Comparison of ENCODE assay signal across 10 cellular contexts in genomic region chr2:121333834-121334558, GRCh38.
DNase-seq lines count a peak whose midpoint lies in the region; ATAC-seq and TF ChIP-seq lines count a peak whose summit lies in the region.
"Had no signal": no experiment of that assay in that cellular context is flagged by ENCODE, and none has a peak within 500 bp of the region (broad histone marks: within the 10 kb centered on the region; RNA-seq: fewer than 3 reads in every experiment).

No MANE protein-coding gene starts in this region.

- DNase-seq in coronary artery (ENCODE audit: low spot score) (peak; percentile 47), NCI-H2196 treated with DMSO at 0.1 percent for 48 hours (lab: John Stamatoyannopoulos, UW; ENCODE audit: unreplicated experiment) (no peak), NCI-H345 (lab: John Stamatoyannopoulos, UW) (no peak), putamen (ENCODE audit: low spot score) (no peak)
- DNase-seq in activated naive CD8-positive, alpha-beta T cell treated with anti-CD3 and anti-CD28 coated beads, Interleukin-2, amount 50 U/mL, for 24 hours = no peak
- DNase-seq: CD4-positive, CD25-positive, alpha-beta regulatory T cell had no signal

- no peak overlapping the region for H3K4me3 Mint-ChIP-seq in activated naive CD8-positive, alpha-beta T cell treated with anti-CD3 and anti-CD28 coated beads, Interleukin-2, amount 50 U/mL, for 24 hours

- H3K4me3 ChIP-seq in coronary artery = no peak overlapping the region
- H3K4me3 ChIP-seq: vagina had no signal

- no peaks in the 10 kb centered on the region for H3K27me3 Mint-ChIP-seq in activated naive CD8-positive, alpha-beta T cell treated with anti-CD3 and anti-CD28 coated beads, Interleukin-2, amount 50 U/mL, for 24 hours
- H3K27me3 Mint-ChIP-seq: CD4-positive, CD25-positive, alpha-beta regulatory T cell had no signal

- no peak overlapping the region for H3K27ac ChIP-seq in coronary artery
- H3K27ac ChIP-seq: vagina had no signal

- no peaks in the 10 kb centered on the region for H3K9me3 Mint-ChIP-seq in activated naive CD8-positive, alpha-beta T cell treated with anti-CD3 and anti-CD28 coated beads, Interleukin-2, amount 50 U/mL, for 24 hours
- H3K9me3 Mint-ChIP-seq: CD4-positive, CD25-positive, alpha-beta regulatory T cell had no signal

- TF ChIP-seq POLR2A in GM18505 (IDR thresholded peaks at IDR 0.05; ENCODE audit: borderline replicate concordance, extremely low read depth, insufficient read depth, insufficient read length) = no peak

- H3K4me1 Mint-ChIP-seq in activated naive CD8-positive, alpha-beta T cell treated with anti-CD3 and anti-CD28 coated beads, Interleukin-2, amount 50 U/mL, for 24 hours = peaks cover 2% of the 10 kb centered on the region

- H3K36me3 Mint-ChIP-seq in activated naive CD8-positive, alpha-beta T cell treated with anti-CD3 and anti-CD28 coated beads, Interleukin-2, amount 50 U/mL, for 24 hours (ENCODE audit: low read depth) = peaks cover 4% of the 10 kb centered on the region

- ATAC-seq in GM18505 (IDR thresholded peaks at IDR 0.05; ENCODE audit: unreplicated experiment) = peak; percentile 88
- ATAC-seq in GM19452 (IDR thresholded peaks at IDR 0.05; ENCODE audit: unreplicated experiment) = peak; percentile 83
- peak; percentile 44 for ATAC-seq in HG02970 (IDR thresholded peaks at IDR 0.05; ENCODE audit: low FRiP score, unreplicated experiment)
- no peak for ATAC-seq in activated naive CD8-positive, alpha-beta T cell treated with anti-CD3 and anti-CD28 coated beads, Interleukin-2, amount 50 U/mL, for 24 hours

- H3K27ac Mint-ChIP-seq in activated naive CD8-positive, alpha-beta T cell treated with anti-CD3 and anti-CD28 coated beads, Interleukin-2, amount 50 U/mL, for 24 hours = no peak overlapping the region

- no peak for TF ChIP-seq CTCF in coronary artery (IDR thresholded peaks at IDR 0.05)
